ENCODE assay signal across 8 cellular contexts in genomic region chr2:9631484-9631819, GRCh38. TPM values are rescaled to one million over a fixed set of nuclear protein-coding genes. Genes with fewer than 3 reads are reported as not detected.
DNase-seq lines count a peak whose midpoint lies in the region; ATAC-seq and TF ChIP-seq lines count a peak whose summit lies in the region.

No MANE protein-coding gene starts in this region.

- CTCF ChIA-PET in activated naive CD4-positive, alpha-beta T cell treated with anti-CD3 and anti-CD28 coated beads, Interleukin-2, amount 10 ng/mL, durations not matched to agents 7 days and 5 days (lab: Charles Lee) = interaction anchor here (0.7 to 1.9 kb wide), 3 partner anchors 63 to 354 kb away, joined by 3 to 5 read pairs (median 4); no protein-coding TSS in a partner anchor

- DNase-seq in activated naive CD4-positive, alpha-beta T cell treated with anti-CD3 and anti-CD28 coated beads, Interleukin-2, amount 10 ng/mL, durations not matched to agents 7 days and 5 days = no peak
- no peak for DNase-seq in activated naive CD4-positive, alpha-beta T cell treated with anti-CD3 and anti-CD28 coated beads, Interleukin-2, amount 50 U/mL, for 72 hours (ENCODE audit: low spot score in 2 of 2)
- DNase-seq in lung (ENCODE audit: low spot score) = no peak
- no peak for DNase-seq in type B pancreatic cell (ENCODE audit: extremely low spot score, unreplicated experiment)
- DNase-seq in DMS153 treated with DMSO at 0.1 percent for 48 hours (lab: John Stamatoyannopoulos, UW; ENCODE audit: unreplicated experiment) = no peak
- no peak for DNase-seq in NCI-H1105 (lab: John Stamatoyannopoulos, UW)

- 18 to 24% methylated on average over 6 of the region's 6 CpGs for WGBS in lung, 2 donors

- peak overlapping the region; percentile 56 to 57 for H3K27ac ChIP-seq in lung (ENCODE audit: low read depth in 1 of 2, low read length in 1 of 2)

- no peaks in the 10 kb centered on the region for H3K9me3 Mint-ChIP-seq in activated naive CD4-positive, alpha-beta T cell treated with anti-CD3 and anti-CD28 coated beads, Interleukin-2, amount 10 ng/mL, durations not matched to agents 7 days and 5 days
- H3K9me3 Mint-ChIP-seq in activated naive CD4-positive, alpha-beta T cell treated with anti-CD3 and anti-CD28 coated beads, Interleukin-2, amount 50 U/mL, for 72 hours = no peaks in the 10 kb centered on the region
- H3K9me3 Mint-ChIP-seq in brain (peaks cover 0 to 1% (median 0%) of the 10 kb centered on the region in 5 experiments), type B pancreatic cell (no peaks in the 10 kb centered on the region)

- no peaks in the 10 kb centered on the region for H3K36me3 ChIP-seq in lung (ENCODE audit: control insufficient read depth in 2 of 2, insufficient read depth in 2 of 2, low read length in 2 of 2)

- TF ChIP-seq CTCF in brain (conservative IDR thresholded peaks at IDR 0.05) = no peak
- TF ChIP-seq CTCF in lung (IDR thresholded peaks at IDR 0.05; ENCODE audit: control extremely low read depth, extremely low read depth) = no peak
- TF ChIP-seq CTCF in type B pancreatic cell (conservative IDR thresholded peaks at IDR 0.05) = no peak

- no peaks in the 10 kb centered on the region for H3K9me3 ChIP-seq in lung (ENCODE audit: control insufficient read depth in 2 of 2, insufficient read depth in 1 of 2, low read length in 1 of 2)

- H3K27me3 ChIP-seq in lung (ENCODE audit: control insufficient read depth, insufficient read depth) = no peaks in the 10 kb centered on the region

- peak overlapping the region; percentile 97 for H3K4me3 Mint-ChIP-seq in activated naive CD4-positive, alpha-beta T cell treated with anti-CD3 and anti-CD28 coated beads, Interleukin-2, amount 10 ng/mL, durations not matched to agents 7 days and 5 days
- H3K4me3 Mint-ChIP-seq in brain (peak overlapping the region; percentile 81 to 99 (median 89)), type B pancreatic cell (peak overlapping the region; percentile 89)

- no peak overlapping the region for H3K4me3 ChIP-seq in lung

- no peak for ATAC-seq in activated naive CD4-positive, alpha-beta T cell treated with anti-CD3 and anti-CD28 coated beads, Interleukin-2, amount 50 U/mL, for 72 hours
- ATAC-seq in lung (ENCODE audit: insufficient read depth, low FRiP score) = no peak
- no peak for ATAC-seq in HG03135 (IDR thresholded peaks at IDR 0.05; ENCODE audit: unreplicated experiment)

- H3K4me1 ChIP-seq in lung (ENCODE audit: control insufficient read depth in 2 of 2, insufficient read depth in 2 of 2, low read length in 2 of 2) = peaks cover 0 to 22% of the 10 kb centered on the region in 2 donors

- peaks cover 42% of the 10 kb centered on the region for H3K27me3 Mint-ChIP-seq in activated naive CD4-positive, alpha-beta T cell treated with anti-CD3 and anti-CD28 coated beads, Interleukin-2, amount 10 ng/mL, durations not matched to agents 7 days and 5 days
- H3K27me3 Mint-ChIP-seq in brain (peaks cover 12% of the 10 kb centered on the region), type B pancreatic cell (no peaks in the 10 kb centered on the region)

- H3K27ac Mint-ChIP-seq in activated naive CD4-positive, alpha-beta T cell treated with anti-CD3 and anti-CD28 coated beads, Interleukin-2, amount 10 ng/mL, durations not matched to agents 7 days and 5 days = peak overlapping the region; percentile 96
- H3K27ac Mint-ChIP-seq in activated naive CD4-positive, alpha-beta T cell treated with anti-CD3 and anti-CD28 coated beads, Interleukin-2, amount 50 U/mL, for 72 hours = peak overlapping the region in 1 of 2 donors; percentile 87
- H3K27ac Mint-ChIP-seq in brain (peak overlapping the region; percentile 74 to 97 (median 94)), type B pancreatic cell (peak overlapping the region; percentile 91)

- peaks cover 39% of the 10 kb centered on the region for H3K36me3 Mint-ChIP-seq in activated naive CD4-positive, alpha-beta T cell treated with anti-CD3 and anti-CD28 coated beads, Interleukin-2, amount 10 ng/mL, durations not matched to agents 7 days and 5 days
- peaks cover 35 to 47% of the 10 kb centered on the region in 2 donors for H3K36me3 Mint-ChIP-seq in activated naive CD4-positive, alpha-beta T cell treated with anti-CD3 and anti-CD28 coated beads, Interleukin-2, amount 50 U/mL, for 72 hours
- H3K36me3 Mint-ChIP-seq in brain (peaks cover 37% of the 10 kb centered on the region), type B pancreatic cell (peaks cover 35% of the 10 kb centered on the region)

- H3K4me1 Mint-ChIP-seq in activated naive CD4-positive, alpha-beta T cell treated with anti-CD3 and anti-CD28 coated beads, Interleukin-2, amount 10 ng/mL, durations not matched to agents 7 days and 5 days = peaks cover 46% of the 10 kb centered on the region
- H3K4me1 Mint-ChIP-seq in brain (peaks cover 51% of the 10 kb centered on the region), type B pancreatic cell (ENCODE audit: unreplicated experiment) (peaks cover 41% of the 10 kb centered on the region)

RNA-seq across cellular contexts. Expression of gene YWHAQ, which starts 0.7 kb away (rescaled TPM):
- 100 to 1,000 TPM; 225 to 256 TPM for total RNA-seq in activated naive CD4-positive, alpha-beta T cell treated with anti-CD3 and anti-CD28 coated beads, Interleukin-2, amount 50 U/mL, for 72 hours
- polyA plus RNA-seq in brain (ENCODE audit: insufficient read depth, low read depth, low replicate concordance) = 483 TPM
- total RNA-seq in lung = 100 to 1,000 TPM; 271 to 275 TPM
- polyA plus RNA-seq in lung = 100 to 1,000 TPM in 1 of 2 donors, 10 to 100 TPM in 1; 94.6 to 173 TPM
- total RNA-seq in type B pancreatic cell (ENCODE audit: low replicate concordance) = 318 and 354 TPM in 2 replicates
